In the genomic region with DNA sequence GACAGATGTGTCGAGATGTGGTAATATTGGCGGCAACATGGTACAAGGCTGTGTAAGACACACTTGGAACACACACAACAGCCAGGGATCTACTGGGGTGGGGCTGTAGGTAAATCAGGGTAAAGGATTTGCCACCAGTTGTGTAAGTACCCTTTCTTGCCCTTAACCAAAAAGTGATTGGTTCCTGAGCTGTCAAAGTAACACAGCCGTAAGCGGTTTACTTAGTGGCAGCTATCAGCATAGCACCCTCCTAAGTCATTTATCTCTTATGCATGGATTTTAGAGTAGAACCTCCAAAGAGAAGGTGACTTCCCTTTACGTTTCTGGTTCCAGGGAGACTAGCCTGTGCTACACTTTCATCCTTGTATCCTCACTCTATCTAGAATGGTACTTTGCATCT, we compare ENCODE assay signal across 18 cellular contexts. TPM values are rescaled to one million over a fixed set of nuclear protein-coding genes. Genes with fewer than 3 reads are reported as not detected.
DNase-seq lines count a peak whose midpoint lies in the region; ATAC-seq, FAIRE-seq and TF ChIP-seq lines count a peak whose summit lies in the region.
"Had no signal": no experiment of that assay in that cellular context is flagged by ENCODE, and none has a peak within 500 bp of the region (broad histone marks: within the 10 kb centered on the region; RNA-seq: fewer than 3 reads in every experiment).

No MANE protein-coding gene starts in this region.

- WGBS in mesendoderm (ENCODE audit: extremely low coverage, insufficient coverage, low lambda C conversion rate): no CpG with 5 or more reads among the region's 5 CpGs

- 0 out of 2 replicates have a peak, but pooled peaks have one; percentile 2 for TF ChIP-seq CTCF in BE2C (IDR thresholded peaks at IDR 0.05; ENCODE audit: low read depth, low read length)
- no peak for TF ChIP-seq CTCF in GM12865 (IDR thresholded peaks at IDR 0.05; ENCODE audit: insufficient read depth, low read depth, low read length, missing control alignments)

- no peak overlapping the region for H3K23ac ChIP-seq in mesendoderm (ENCODE audit: low read length)

- H3K4ac ChIP-seq in mesendoderm (ENCODE audit: low read depth, low read length): no peak overlapping the region

- H3K18ac ChIP-seq in mesendoderm (ENCODE audit: low read length): no peak overlapping the region

- no peak for FAIRE-seq in GM19239 (lab: Jason Lieb, UNC)

- H3K4me3 ChIP-seq in BE2C (ENCODE audit: low read depth, low read length) (no peak overlapping the region), GM12865 (ENCODE audit: low read depth, low read length) (no peak overlapping the region), mesendoderm (ENCODE audit: low read length) (no peak overlapping the region)
- H3K4me3 ChIP-seq: Peyer's patch had no signal

- H2BK15ac ChIP-seq in mesendoderm (replicated peaks; ENCODE audit: low read depth): no peak overlapping the region

- no peak for DNase-seq in BE2C
- DNase-seq in GM12865 (ENCODE audit: low read depth): peak; percentile 3
- peak; percentile 10 for DNase-seq in NCI-H69 (lab: John Stamatoyannopoulos, UW)
- DNase-seq in mesendoderm: peak; percentile 60
- DNase-seq in substantia nigra (lab: John Stamatoyannopoulos, UW): no peak
- no peak for DNase-seq in GM19239 (ENCODE audit: insufficient read length, low spot score)
- DNase-seq: AML-193; DMS79; GOT3; NCI-H1105; NCI-H187; NCI-H2107; NCI-H226; NK-92 treated with Interleukin-12 subunit alpha and Interleukin-12 subunit beta, amount 100 ng/mL, for 24 hours; Peyer's patch; T-helper 17 cell had no signal

- H3K27me3 ChIP-seq in BE2C: no peaks in the 10 kb centered on the region
- H3K27me3 ChIP-seq in mesendoderm (ENCODE audit: insufficient read depth, low read length, poor library complexity): no peaks in the 10 kb centered on the region
- H3K27me3 ChIP-seq: Peyer's patch had no signal

- no peak overlapping the region for H3K9ac ChIP-seq in mesendoderm (ENCODE audit: low read length)

- H3K79me2 ChIP-seq in mesendoderm (ENCODE audit: control insufficient read depth, insufficient read depth, low read length): no peaks in the 10 kb centered on the region

- H3K27ac ChIP-seq in mesendoderm (ENCODE audit: low read depth, low read length) (no peak overlapping the region), substantia nigra (ENCODE audit: low read depth, low read length, poor library complexity, severe bottlenecking) (no peak overlapping the region)
- H3K27ac ChIP-seq: Peyer's patch had no signal

- no peak overlapping the region for H2BK5ac ChIP-seq in mesendoderm (ENCODE audit: low read length)

- peaks cover 2% of the 10 kb centered on the region for H3K79me1 ChIP-seq in mesendoderm (ENCODE audit: low read length)

- no peak overlapping the region for H2AK5ac ChIP-seq in mesendoderm (ENCODE audit: low read length)

- no peak overlapping the region for H4K5ac ChIP-seq in mesendoderm (ENCODE audit: low read length)

- H3K9me3 ChIP-seq in BE2C: no peaks in the 10 kb centered on the region
- H3K9me3 ChIP-seq: Peyer's patch had no signal

- H4K8ac ChIP-seq in mesendoderm (ENCODE audit: low read depth, low read length): no peak overlapping the region

- H2BK120ac ChIP-seq in mesendoderm (ENCODE audit: low read depth, low read length): no peak overlapping the region

- ATAC-seq in HG02798 (IDR thresholded peaks at IDR 0.05; ENCODE audit: poor library complexity, unreplicated experiment): no peak
- ATAC-seq: Right ventricle myocardium inferior, T-helper 17 cell had no signal

- no peak overlapping the region for H3K4me2 ChIP-seq in mesendoderm (ENCODE audit: low read length)

- H3K4me1 ChIP-seq in BE2C (peaks cover 22% of the 10 kb centered on the region), mesendoderm (ENCODE audit: control insufficient read depth, low read depth, low read length) (no peaks in the 10 kb centered on the region)

- H3K36me3 ChIP-seq in BE2C: peaks cover 58% of the 10 kb centered on the region
- H3K36me3 ChIP-seq in mesendoderm (ENCODE audit: control insufficient read depth, insufficient read depth, low read length): no peaks in the 10 kb centered on the region

- H3K56ac ChIP-seq in mesendoderm (ENCODE audit: low read length): no peak overlapping the region

RNA-seq across cellular contexts. Expression of gene SPECC1L, which starts 57.2 kb away (rescaled TPM):
- polyA plus RNA-seq in BE2C (2012; ENCODE audit: insufficient read depth, insufficient read length, low read depth): 31.1 TPM
- polyA plus RNA-seq in mesendoderm (2013, experiment 1 of 2): 26.3 TPM
- 26.9 TPM for polyA plus RNA-seq in mesendoderm (2013, experiment 2 of 2)

Comparison
In these comparisons a context has a peak if more than half of its experiments do, and no peak if none do; other contexts are left out.
1. DNase-seq: peak in GM12865 (single experiment), NCI-H69 (single experiment) and mesendoderm (single experiment); none in BE2C (single experiment), substantia nigra (0 of 49) and GM19239 (single experiment).